Comparison of ENCODE assay signal across 8 cellular contexts in the genomic region with DNA sequence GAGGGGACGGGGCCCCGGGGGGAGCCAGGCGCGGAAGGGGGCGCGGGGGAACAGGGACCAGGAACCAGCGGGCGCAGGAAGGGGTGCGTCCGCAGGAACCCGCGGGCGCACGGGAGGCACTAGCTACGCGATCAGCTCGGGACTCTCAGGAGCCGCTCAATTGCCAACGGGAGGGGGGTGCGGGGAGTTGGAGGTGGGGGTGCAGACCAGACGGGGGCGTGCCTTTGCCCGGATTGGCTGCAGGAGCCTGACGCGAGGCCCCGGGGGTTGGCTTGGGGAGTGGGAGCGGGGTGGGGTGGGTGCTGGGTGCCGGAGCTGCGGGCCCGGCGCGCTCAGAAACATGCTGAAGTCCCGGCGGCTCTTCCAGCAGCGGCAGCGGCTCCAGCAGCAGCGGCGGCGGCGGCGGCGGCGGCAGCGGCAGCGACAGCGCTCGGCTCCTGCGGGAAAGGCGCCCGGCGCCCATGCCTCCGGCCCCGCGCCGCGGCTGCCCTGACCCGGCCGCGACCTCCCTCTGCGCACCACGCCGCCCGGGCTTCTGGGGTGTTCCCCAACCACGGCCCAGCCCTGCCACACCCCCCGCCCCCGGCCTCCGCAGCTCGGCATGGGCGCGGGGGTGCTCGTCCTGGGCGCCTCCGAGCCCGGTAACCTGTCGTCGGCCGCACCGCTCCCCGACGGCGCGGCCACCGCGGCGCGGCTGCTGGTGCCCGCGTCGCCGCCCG. TPM values are rescaled to one million over a fixed set of nuclear protein-coding genes. Genes with fewer than 3 reads are reported as not detected.
DNase-seq lines count a peak whose midpoint lies in the region; ATAC-seq and TF ChIP-seq lines count a peak whose summit lies in the region.

A gene (plus strand): TSS at position 335 of the 719 bp plus-strand sequence. CDS start 267 bp downstream, at position 602.

- peak within 1 kb of the TSS; percentile 88 for H3K4me3 ChIP-seq in GM12865 (ENCODE audit: low read depth, low read length)
- peak within 1 kb of the TSS; percentile 43 for H3K4me3 ChIP-seq in fibroblast of villous mesenchyme (ENCODE audit: low read depth, low read length)
- H3K4me3 ChIP-seq in naive thymus-derived CD4-positive, alpha-beta T cell (ENCODE audit: low read length) = peak within 1 kb of the TSS; percentile 30

- peaks cover 2 to 6% of the 10 kb centered on the region in 2 donors for H3K27me3 ChIP-seq in naive thymus-derived CD4-positive, alpha-beta T cell (ENCODE audit: control insufficient read depth in 2 of 2, insufficient read depth in 2 of 2, low read length in 2 of 2)

- peaks cover 0 to 4% (median 0%) of the 10 kb centered on the region in 11 donors for H3K9me3 Mint-ChIP-seq in naive thymus-derived CD4-positive, alpha-beta T cell

- intact Hi-C loops in naive thymus-derived CD4-positive, alpha-beta T cell (cut with micrococcal nuclease) = loop anchor here in 1 of 2 donors (5.0 kb wide), 1 partner anchor 81 kb away; no protein-coding TSS in a partner anchor

- ATAC-seq in HG02678 (IDR thresholded peaks at IDR 0.05; ENCODE audit: unreplicated experiment) (peak; percentile 59), GM19467 (IDR thresholded peaks at IDR 0.05; ENCODE audit: unreplicated experiment) (no peak)
- peak; percentile 64 for ATAC-seq in naive thymus-derived CD4-positive, alpha-beta T cell

- H3K9me3 ChIP-seq in naive thymus-derived CD4-positive, alpha-beta T cell (ENCODE audit: control insufficient read depth in 2 of 3, low read length in 3 of 3) = no peaks in the 10 kb centered on the region

- H3K27ac Mint-ChIP-seq in naive thymus-derived CD4-positive, alpha-beta T cell = peak within 1 kb of the TSS in 2 of 9 donors; percentile 28 to 70

- peaks cover 52 to 87% (median 74%) of the 10 kb centered on the region in 5 donors for H3K27me3 Mint-ChIP-seq in naive thymus-derived CD4-positive, alpha-beta T cell

- DNase-seq in GM12865 (ENCODE audit: low read depth) (peak; percentile 90), NCI-H2227 (lab: John Stamatoyannopoulos, UW; ENCODE audit: unreplicated experiment) (peak; percentile 84), fibroblast of villous mesenchyme (ENCODE audit: low read depth) (peak; percentile 34), ureter (ENCODE audit: low spot score) (peak; percentile 90)
- peak; percentile 44 for DNase-seq in activated T-cell treated with anti-CD3 and anti-CD28 coated beads, Interleukin-2, amount 50 U/mL, for 1 hour
- DNase-seq in naive thymus-derived CD4-positive, alpha-beta T cell = peak in 4 of 9 donors; percentile 2 to 41 (median 16)

- CTCF ChIA-PET in naive thymus-derived CD4-positive, alpha-beta T cell (lab: Charles Lee) = no interaction called here

- POLR2A ChIA-PET in naive thymus-derived CD4-positive, alpha-beta T cell (lab: Charles Lee) = no interaction called here

- H3K4me3 Mint-ChIP-seq in naive thymus-derived CD4-positive, alpha-beta T cell = peak within 1 kb of the TSS; percentile 68 to 84 (median 80)

- H3K4me1 Mint-ChIP-seq in naive thymus-derived CD4-positive, alpha-beta T cell = peaks cover 14 to 27% (median 20%) of the 10 kb centered on the region in 7 donors

- peaks cover 0 to 4% (median 0%) of the 10 kb centered on the region in 5 donors for H3K36me3 Mint-ChIP-seq in naive thymus-derived CD4-positive, alpha-beta T cell

- peaks cover 0 to 8% of the 10 kb centered on the region in 2 donors for H3K4me1 ChIP-seq in naive thymus-derived CD4-positive, alpha-beta T cell (ENCODE audit: control insufficient read depth in 2 of 2, insufficient read depth in 2 of 2, low read length in 2 of 2)

- TF ChIP-seq CTCF in GM12865 (IDR thresholded peaks at IDR 0.05; ENCODE audit: insufficient read depth, low read depth, low read length, missing control alignments) = no peak
- TF ChIP-seq CTCF in fibroblast of villous mesenchyme (IDR thresholded peaks at IDR 0.05; ENCODE audit: insufficient read depth, low read depth, low read length) = no peak

- H3K36me3 ChIP-seq in naive thymus-derived CD4-positive, alpha-beta T cell (ENCODE audit: control insufficient read depth in 2 of 3, insufficient read depth in 3 of 3, low read length in 3 of 3) = no peaks in the 10 kb centered on the region

- no peak within 1 kb of the TSS for H3K27ac ChIP-seq in naive thymus-derived CD4-positive, alpha-beta T cell (ENCODE audit: low read depth, low read length)

RNA-seq across cellular contexts. Expression of the gene that starts here (rescaled TPM):
- total RNA-seq in fibroblast of villous mesenchyme (not detected in 2 replicates), ureter (1.4 TPM)
- under 1 TPM in 2 of 5 experiments, not detected in 3; 0.29 to 0.64 TPM for total RNA-seq in naive thymus-derived CD4-positive, alpha-beta T cell
- polyA plus RNA-seq in naive thymus-derived CD4-positive, alpha-beta T cell = not detected

Comparison
In these comparisons a context has a peak if more than half of its experiments do, and no peak if none do; other contexts are left out.
1. Peak in DNase-seq and H3K4me3 ChIP-seq in fibroblast of villous mesenchyme; RNA of the gene not detected or under 1 TPM.
2. Peak in ATAC-seq and H3K4me3 ChIP-seq in naive thymus-derived CD4-positive, alpha-beta T cell; RNA of the gene not detected or under 1 TPM.
3. H3K4me3 ChIP-seq: peak in every context shown above with its lines; median percentile 88 in GM12865; 43 in fibroblast of villous mesenchyme; 30 in naive thymus-derived CD4-positive, alpha-beta T cell.